ENCODE assay signal across 16 cellular contexts in the genomic region with DNA sequence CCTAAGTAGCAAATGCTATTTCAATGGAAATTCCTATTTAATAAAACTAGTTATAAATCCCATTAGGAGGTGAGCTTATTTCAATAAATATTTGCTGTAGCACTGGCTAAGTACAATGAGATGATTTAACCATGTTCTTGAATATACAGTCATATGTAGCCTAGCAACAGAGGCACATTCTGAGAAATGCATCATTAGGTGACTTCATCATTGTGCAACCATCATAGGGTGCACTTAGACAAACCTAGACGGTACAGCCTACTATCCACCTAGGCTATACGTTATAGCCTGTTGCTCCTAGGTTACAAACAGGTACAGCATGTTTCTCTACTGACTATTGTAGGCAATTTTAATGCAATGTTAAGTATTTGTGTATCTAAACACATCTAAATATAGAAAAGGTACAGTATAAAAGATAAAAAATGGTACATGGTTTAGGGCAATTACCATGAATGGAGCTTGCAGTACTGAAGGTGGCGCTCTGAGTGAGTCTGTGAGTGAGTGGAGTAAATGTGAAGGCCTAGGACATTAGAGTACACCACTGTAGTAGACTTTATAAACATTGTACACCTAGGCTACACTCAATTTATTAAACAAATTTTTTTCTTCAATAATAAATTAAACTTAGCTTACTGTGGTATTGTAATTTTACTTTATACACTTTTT.
A peak's percentile ranks its signal among the peaks of the same experiment; 100 is the strongest.
DNase-seq lines count a peak whose midpoint lies in the region; ATAC-seq and TF ChIP-seq lines count a peak whose summit lies in the region.
"Had no signal": no experiment of that assay in that cellular context is flagged by ENCODE, and none has a peak within 500 bp of the region (broad histone marks: within the 10 kb centered on the region; RNA-seq: fewer than 3 reads in every experiment).

No MANE protein-coding gene starts in this region.

- no peak overlapping the region for H2BK15ac ChIP-seq in H9 (ENCODE audit: low read depth, low read length)

- H2BK20ac ChIP-seq in H9 (ENCODE audit: low read depth, low read length, poor library complexity, severe bottlenecking), result no peak overlapping the region

- no peak overlapping the region for H2BK5ac ChIP-seq in H9 (ENCODE audit: insufficient read length, low read length)

- H3K23ac ChIP-seq in H9 (ENCODE audit: insufficient read length, low read depth, low read length), result no peak overlapping the region

- intact Hi-C loops in mucosa of descending colon (cut with DNase I, micrococcal nuclease), result no loop called here
- intact Hi-C loops in right lobe of liver (cut with DNase I), result no loop called here

- no peak overlapping the region for H3K56ac ChIP-seq in H9 (ENCODE audit: insufficient read length, low read depth, low read length)

- no peak overlapping the region for H3K4me3 ChIP-seq in DND-41 (ENCODE audit: low read depth in 1 of 2, low read length in 2 of 2)
- no peak overlapping the region for H3K4me3 ChIP-seq in mucosa of descending colon
- H3K4me3 ChIP-seq in right lobe of liver, result no peak overlapping the region
- H3K4me3 ChIP-seq: K562 had no signal

- H2BK120ac ChIP-seq in H9 (ENCODE audit: low read depth, low read length, poor library complexity, severe bottlenecking), result no peak overlapping the region

- DNase-seq in DND-41, result no peak
- DNase-seq in H9, result no peak
- DNase-seq in WTC11 (ENCODE audit: low spot score), result peak; percentile 22
- peak; percentile 25 to 58 for DNase-seq in foreskin keratinocyte
- no peak for DNase-seq in nephron progenitor cell
- DNase-seq in mucosa of descending colon, result no peak
- no peak for DNase-seq in activated CD4-positive, alpha-beta T cell treated with anti-CD3 and anti-CD28 coated beads, Interleukin-2, amount 10 ng/mL, durations not matched to agents 7 days and 5 days
- no peak for DNase-seq in right lobe of liver
- DNase-seq: activated T-cell treated with anti-CD3 and anti-CD28 coated beads, Interleukin-2, amount 50 U/mL, for 4 hours; CD8-positive, alpha-beta T cell; hippocampal formation; NCI-H187 treated with DMSO at 0.1 percent for 48 hours; SK-N-SH; substantia nigra had no signal

- H4K8ac ChIP-seq in H9 (replicated peaks; ENCODE audit: insufficient read length, low read depth, low read length), result no peak overlapping the region

- POLR2A ChIA-PET in WTC11 (lab: Charles Lee), result no interaction called here
- POLR2A ChIA-PET in activated CD4-positive, alpha-beta T cell treated with anti-CD3 and anti-CD28 coated beads, Interleukin-2, amount 10 ng/mL, durations not matched to agents 7 days and 5 days (lab: Charles Lee), result no interaction called here

- H3K36me3 ChIP-seq in DND-41 (ENCODE audit: insufficient read depth, low read length) (no peaks in the 10 kb centered on the region), mucosa of descending colon (ENCODE audit: low read depth) (no peaks in the 10 kb centered on the region), right lobe of liver (no peaks in the 10 kb centered on the region)

- CTCF ChIA-PET in WTC11 (lab: Charles Lee), result interaction anchor here (1.0 to 1.7 kb wide), 5 partner anchors 8 to 421 kb away, joined by 3 to 6 read pairs (median 4); no protein-coding TSS in a partner anchor
- CTCF ChIA-PET in activated CD4-positive, alpha-beta T cell treated with anti-CD3 and anti-CD28 coated beads, Interleukin-2, amount 10 ng/mL, durations not matched to agents 7 days and 5 days (lab: Charles Lee), result interaction anchor here (0.5 to 0.6 kb wide), 2 partner anchors 59 to 185 kb away, joined by 3 read pairs; no protein-coding TSS in a partner anchor

- peaks cover 21% of the 10 kb centered on the region for H3K4me1 ChIP-seq in DND-41 (ENCODE audit: insufficient read depth, low read length)
- no peaks in the 10 kb centered on the region for H3K4me1 ChIP-seq in H9 (ENCODE audit: insufficient read depth, low read length)
- H3K4me1 ChIP-seq in foreskin keratinocyte, result no peaks in the 10 kb centered on the region
- H3K4me1 ChIP-seq in mucosa of descending colon (ENCODE audit: low read depth), result no peaks in the 10 kb centered on the region
- no peaks in the 10 kb centered on the region for H3K4me1 ChIP-seq in right lobe of liver

- no peaks in the 10 kb centered on the region for H3K79me1 ChIP-seq in H9 (ENCODE audit: insufficient read depth, low read depth, low read length, poor library complexity, severe bottlenecking)

- no peaks in the 10 kb centered on the region for H3K9me3 Mint-ChIP-seq in H9
- peaks cover 9% of the 10 kb centered on the region; the same call in 1 of the 2 replicates for H3K9me3 Mint-ChIP-seq in WTC11
- no peaks in the 10 kb centered on the region for H3K9me3 Mint-ChIP-seq in nephron progenitor cell
- H3K9me3 Mint-ChIP-seq in activated CD4-positive, alpha-beta T cell treated with anti-CD3 and anti-CD28 coated beads, Interleukin-2, amount 10 ng/mL, durations not matched to agents 7 days and 5 days, result no peaks in the 10 kb centered on the region
- H3K9me3 Mint-ChIP-seq: activated T-cell treated with anti-CD3 and anti-CD28 coated beads, Interleukin-2, amount 50 U/mL, for 4 hours; CD8-positive, alpha-beta T cell had no signal

- no peak overlapping the region for H2AK5ac ChIP-seq in H9 (ENCODE audit: insufficient read length, low read length)

- no peak overlapping the region for H3K4ac ChIP-seq in H9 (ENCODE audit: low read depth, low read length)

- no peak overlapping the region for H3T11ph ChIP-seq in H9 (ENCODE audit: low read length)

- H3K14ac ChIP-seq in H9 (ENCODE audit: insufficient read depth, low read length), result no peak overlapping the region

- no peaks in the 10 kb centered on the region for H3K4me1 Mint-ChIP-seq in H9
- no peaks in the 10 kb centered on the region for H3K4me1 Mint-ChIP-seq in WTC11
- H3K4me1 Mint-ChIP-seq in nephron progenitor cell, result peaks cover 18% of the 10 kb centered on the region
- no peaks in the 10 kb centered on the region for H3K4me1 Mint-ChIP-seq in activated CD4-positive, alpha-beta T cell treated with anti-CD3 and anti-CD28 coated beads, Interleukin-2, amount 10 ng/mL, durations not matched to agents 7 days and 5 days

- H3K23me2 ChIP-seq in H9 (ENCODE audit: insufficient read length, low read depth, low read length, poor library complexity, severe bottlenecking), result no peaks in the 10 kb centered on the region

- H3K27me3 ChIP-seq in DND-41 (ENCODE audit: insufficient read depth, low read length, poor library complexity) (no peaks in the 10 kb centered on the region), H9 (ENCODE audit: insufficient read depth, low read length) (no peaks in the 10 kb centered on the region), foreskin keratinocyte (no peaks in the 10 kb centered on the region), right lobe of liver (no peaks in the 10 kb centered on the region)

- TF ChIP-seq POLR2A in right lobe of liver (IDR thresholded peaks at IDR 0.05), result no peak

- H4K20me1 ChIP-seq in DND-41 (ENCODE audit: insufficient read depth, low read length) (no peaks in the 10 kb centered on the region), H9 (ENCODE audit: control insufficient read depth, insufficient read depth, insufficient read length) (no peaks in the 10 kb centered on the region)

- H3K27ac ChIP-seq in DND-41 (ENCODE audit: low read length) (no peak overlapping the region), H9 (ENCODE audit: insufficient read length, low read depth, low read length) (no peak overlapping the region), foreskin keratinocyte (no peak overlapping the region), right lobe of liver (no peak overlapping the region)
- H3K27ac ChIP-seq: VCaP had no signal

- WGBS in H9 (ENCODE audit: extremely low coverage, insufficient read length, low lambda C conversion rate), result no CpG with 5 or more reads among the region's 3 CpGs
- 59% methylated on average over 3 of the region's 3 CpGs for WGBS in right lobe of liver (ENCODE audit: insufficient coverage, low coverage, low lambda C conversion rate, missing lambda C conversion rate)

- no peaks in the 10 kb centered on the region for H3K9me3 ChIP-seq in DND-41 (ENCODE audit: insufficient read depth, low read length, severe bottlenecking)
- no peaks in the 10 kb centered on the region for H3K9me3 ChIP-seq in H9 (ENCODE audit: control insufficient read depth, low read depth, low read length)
- H3K9me3 ChIP-seq in mucosa of descending colon, result no peaks in the 10 kb centered on the region
- no peaks in the 10 kb centered on the region for H3K9me3 ChIP-seq in right lobe of liver
- H3K9me3 ChIP-seq: SK-N-SH had no signal

- H3K27ac Mint-ChIP-seq in H9 (no peak overlapping the region), WTC11 (no peak overlapping the region), nephron progenitor cell (no peak overlapping the region)
- H3K27ac Mint-ChIP-seq in activated CD4-positive, alpha-beta T cell treated with anti-CD3 and anti-CD28 coated beads, Interleukin-2, amount 10 ng/mL, durations not matched to agents 7 days and 5 days, result no peak overlapping the region
- H3K27ac Mint-ChIP-seq: CD8-positive, alpha-beta T cell had no signal

- H4K5ac ChIP-seq in H9 (ENCODE audit: insufficient read length, low read depth, low read length), result no peak overlapping the region

- H3K4me2 ChIP-seq in DND-41 (ENCODE audit: insufficient read depth, low read length), result no peak overlapping the region
- no peak overlapping the region for H3K4me2 ChIP-seq in H9 (ENCODE audit: insufficient read depth, insufficient read length, low read length)
- H3K4me2 ChIP-seq: SK-N-SH had no signal

- H3K18ac ChIP-seq in H9 (ENCODE audit: insufficient read length, low read depth, low read length), result no peak overlapping the region

- TF ChIP-seq CTCF in DND-41 (IDR thresholded peaks at IDR 0.05; ENCODE audit: borderline replicate concordance, extremely low read depth, low read length, poor library complexity, severe bottlenecking) (no peak), H9 (conservative IDR thresholded peaks at IDR 0.05) (peak; percentile 62), WTC11 (IDR thresholded peaks at IDR 0.05) (0 out of 2 replicates have a peak, but pooled peaks have one; percentile 19), foreskin keratinocyte (conservative IDR thresholded peaks at IDR 0.05) (peak; percentile 30), nephron progenitor cell (IDR thresholded peaks at IDR 0.05) (no peak), mucosa of descending colon (IDR thresholded peaks at IDR 0.05) (no peak), right lobe of liver (IDR thresholded peaks at IDR 0.05) (no peak)

- H3K36me3 Mint-ChIP-seq in H9 (ENCODE audit: insufficient read depth in 1 of 3, low read depth in 3 of 3) (peaks cover 0 to 3% (median 0%) of the 10 kb centered on the region in 3 experiments; a peak in 2 of 7 replicates), WTC11 (no peaks in the 10 kb centered on the region), nephron progenitor cell (ENCODE audit: low read depth) (no peaks in the 10 kb centered on the region)
- no peaks in the 10 kb centered on the region for H3K36me3 Mint-ChIP-seq in activated CD4-positive, alpha-beta T cell treated with anti-CD3 and anti-CD28 coated beads, Interleukin-2, amount 10 ng/mL, durations not matched to agents 7 days and 5 days (ENCODE audit: low read depth)
- H3K36me3 Mint-ChIP-seq: CD8-positive, alpha-beta T cell had no signal

- H3K4me3 Mint-ChIP-seq in H9, result no peak overlapping the region
- no peak overlapping the region for H3K4me3 Mint-ChIP-seq in WTC11
- no peak overlapping the region for H3K4me3 Mint-ChIP-seq in nephron progenitor cell
- H3K4me3 Mint-ChIP-seq in activated CD4-positive, alpha-beta T cell treated with anti-CD3 and anti-CD28 coated beads, Interleukin-2, amount 10 ng/mL, durations not matched to agents 7 days and 5 days, result no peak overlapping the region
- H3K4me3 Mint-ChIP-seq: activated T-cell treated with anti-CD3 and anti-CD28 coated beads, Interleukin-2, amount 50 U/mL, for 4 hours; CD8-positive, alpha-beta T cell had no signal

- H3K79me2 ChIP-seq in DND-41 (ENCODE audit: insufficient read depth, low read length) (no peaks in the 10 kb centered on the region), H9 (ENCODE audit: insufficient read depth, low read length) (0 out of 2 replicates have a peak, but pooled peaks cover 2% of the 10 kb centered on the region)

- H2BK12ac ChIP-seq in H9 (ENCODE audit: insufficient read length, low read depth, low read length), result no peak overlapping the region

- ATAC-seq in DND-41 (ENCODE audit: insufficient read depth, low read depth) (no peak), WTC11 (peak; percentile 86), foreskin keratinocyte (peak; percentile 89), mucosa of descending colon (no peak), right lobe of liver (no peak)
- ATAC-seq: CD8-positive, alpha-beta T cell; K562 had no signal

- H2AFZ ChIP-seq in DND-41 (ENCODE audit: low read depth, low read length) (0 out of 2 replicates have a peak overlapping the region, but pooled peaks have one; percentile 19), H9 (ENCODE audit: low read length) (no peak overlapping the region)

- H3K9ac ChIP-seq in DND-41 (ENCODE audit: low read depth, low read length), result no peak overlapping the region
- no peak overlapping the region for H3K9ac ChIP-seq in H9 (ENCODE audit: extremely low read depth, insufficient read length, low read length)
- H3K9ac ChIP-seq: SK-N-SH had no signal

- no peak overlapping the region for H4K91ac ChIP-seq in H9 (ENCODE audit: insufficient read length, low read depth, low read length)

- H3K27me3 Mint-ChIP-seq in H9 (ENCODE audit: low read depth) (no peaks in the 10 kb centered on the region), WTC11 (ENCODE audit: low read depth) (no peaks in the 10 kb centered on the region), nephron progenitor cell (ENCODE audit: low read depth, poor library complexity) (no peaks in the 10 kb centered on the region)
- peaks cover 5% of the 10 kb centered on the region for H3K27me3 Mint-ChIP-seq in activated CD4-positive, alpha-beta T cell treated with anti-CD3 and anti-CD28 coated beads, Interleukin-2, amount 10 ng/mL, durations not matched to agents 7 days and 5 days

Comparison
In these comparisons a context has a peak if more than half of its experiments do, and no peak if none do; other contexts are left out.
1. ATAC-seq: peak in WTC11 (single experiment) and foreskin keratinocyte (single experiment); none in DND-41 (single experiment), mucosa of descending colon (single experiment) and right lobe of liver (0 of 4).
2. DNase-seq: peak in WTC11 (single experiment) and foreskin keratinocyte (2 of 2); none in DND-41 (single experiment), H9 (single experiment), nephron progenitor cell (single experiment), mucosa of descending colon (0 of 3), activated CD4-positive, alpha-beta T cell treated with anti-CD3 and anti-CD28 coated beads, Interleukin-2, amount 10 ng/mL, durations not matched to agents 7 days and 5 days (single experiment) and right lobe of liver (0 of 3).
3. CTCF ChIP-seq: peak in H9 (single experiment), WTC11 (single experiment) and foreskin keratinocyte (single experiment); none in DND-41 (single experiment), nephron progenitor cell (single experiment), mucosa of descending colon (single experiment) and right lobe of liver (0 of 4).